1 cellular context compared by ENCODE assay signal in genomic region chr12:53380104-53380796, GRCh38.
A peak's percentile ranks its signal among the peaks of the same experiment; 100 is the strongest.
TF ChIP-seq lines count a peak whose summit lies in the region.

SP1 (plus strand) TSS chr12:53380176; CDS start chr12:53380292, 116 bp downstream.

TF ChIP-seq in K562, 482 proteins besides CTCF, POLR2A, EP300 and RAD21 (continued from another document and continues in another):
- TF ChIP-seq BCLAF1 (IDR thresholded peaks at IDR 0.05; ENCODE audit: borderline replicate concordance in 1 of 2, control insufficient read depth in 1 of 2, low read depth in 2 of 2, low read length in 1 of 2): no peak
- no peak for TF ChIP-seq GTF3C2 (IDR thresholded peaks at IDR 0.05; ENCODE audit: borderline replicate concordance, extremely low read depth, insufficient read length)
- TF ChIP-seq FOXK1 (CRISPR knock-in tag; IDR thresholded peaks at IDR 0.05; ENCODE audit: borderline replicate concordance): no peak
- no peak for TF ChIP-seq ESRRA (IDR thresholded peaks at IDR 0.05; ENCODE audit: borderline replicate concordance, low read depth)
- no peak for TF ChIP-seq SIN3A (IDR thresholded peaks at IDR 0.05; ENCODE audit: borderline replicate concordance in 2 of 2, control insufficient read depth in 1 of 2, low read depth in 2 of 2, low read length in 2 of 2)
- no peak for TF ChIP-seq RBBP5 (IDR thresholded peaks at IDR 0.05; ENCODE audit: borderline replicate concordance, insufficient read depth, low read length, poor library complexity, severe bottlenecking)
- no peak for TF ChIP-seq RFX5 (IDR thresholded peaks at IDR 0.05; ENCODE audit: low read depth, low read length)
- TF ChIP-seq PTTG1 (tag; IDR thresholded peaks at IDR 0.05; ENCODE audit: low read depth): no peak
- TF ChIP-seq ID3 (CRISPR knock-in tag; IDR thresholded peaks at IDR 0.05): no peak
- TF ChIP-seq ID3 (tag; IDR thresholded peaks at IDR 0.05): no peak
- no peak for TF ChIP-seq ZBTB17 (CRISPR knock-in tag; IDR thresholded peaks at IDR 0.05)
- no peak for TF ChIP-seq ZSCAN32 (CRISPR knock-in tag; IDR thresholded peaks at IDR 0.05)
- TF ChIP-seq CAMTA2 (CRISPR knock-in tag; conservative IDR thresholded peaks at IDR 0.05): no peak
- no peak for TF ChIP-seq ZNF75A (CRISPR knock-in tag; IDR thresholded peaks at IDR 0.05)
- peak; percentile 88 for TF ChIP-seq HINFP (tag; conservative IDR thresholded peaks at IDR 0.05; ENCODE audit: low read depth)
- no peak for TF ChIP-seq OTX1 (CRISPR knock-in tag; IDR thresholded peaks at IDR 0.05)
- no peak for TF ChIP-seq TCF3 (CRISPR knock-in tag; IDR thresholded peaks at IDR 0.05)
- no peak for TF ChIP-seq USF1 (CRISPR knock-in tag; IDR thresholded peaks at IDR 0.05)
- TF ChIP-seq YY1 (IDR thresholded peaks at IDR 0.05; ENCODE audit: borderline replicate concordance in 1 of 3, control insufficient read depth in 1 of 3, extremely low read depth in 1 of 3, insufficient read depth in 3 of 3, insufficient read length in 1 of 3, insufficient replicate concordance in 2 of 3, low read depth in 1 of 3, low read length in 2 of 3): peak in 1 of 3 experiments; percentile 18
- TF ChIP-seq ETV6 (IDR thresholded peaks at IDR 0.05; ENCODE audit: borderline replicate concordance in 1 of 2, low read depth in 2 of 2, low read length in 1 of 2): no peak
- no peak for TF ChIP-seq ETV6 (CRISPR knock-in tag; IDR thresholded peaks at IDR 0.05; ENCODE audit: borderline replicate concordance)
- no peak for TF ChIP-seq E2F3 (CRISPR knock-in tag; IDR thresholded peaks at IDR 0.05)
- TF ChIP-seq CC2D1A (IDR thresholded peaks at IDR 0.05): peak; percentile 59; the same call in 1 of the 2 replicates
- TF ChIP-seq ZBTB33 (CRISPR knock-in tag; IDR thresholded peaks at IDR 0.05): no peak
- no peak for TF ChIP-seq POLR2AphosphoS2 (IDR thresholded peaks at IDR 0.05; ENCODE audit: low read length)
- no peak for TF ChIP-seq SPI1 (IDR thresholded peaks at IDR 0.05; ENCODE audit: borderline replicate concordance, low read depth, low read length)
- TF ChIP-seq FIP1L1 (IDR thresholded peaks at IDR 0.05; ENCODE audit: low read depth, low read length, poor library complexity, severe bottlenecking): no peak
- peak; percentile 76 for TF ChIP-seq POLR2G (IDR thresholded peaks at IDR 0.05; ENCODE audit: low read depth, low read length)
- TF ChIP-seq ZNF551 (CRISPR knock-in tag; IDR thresholded peaks at IDR 0.05): no peak
- no peak for TF ChIP-seq ZKSCAN8 (CRISPR knock-in tag; IDR thresholded peaks at IDR 0.05)
- TF ChIP-seq ZBTB8A (IDR thresholded peaks at IDR 0.05; ENCODE audit: partially characterized antibody): no peak
- TF ChIP-seq KDM5B (IDR thresholded peaks at IDR 0.05; ENCODE audit: insufficient replicate concordance, low read depth, low read length): peak; percentile 7
- TF ChIP-seq ATF2 (CRISPR knock-in tag; IDR thresholded peaks at IDR 0.05): no peak
- TF ChIP-seq KHSRP (IDR thresholded peaks at IDR 0.05): no peak
- TF ChIP-seq RFX1 (IDR thresholded peaks at IDR 0.05): no peak
- no peak for TF ChIP-seq SMARCB1 (IDR thresholded peaks at IDR 0.05; ENCODE audit: insufficient read length, low read depth)
- TF ChIP-seq E4F1 (CRISPR knock-in tag; IDR thresholded peaks at IDR 0.05; ENCODE audit: borderline replicate concordance): no peak
- no peak for TF ChIP-seq NCOA2 (IDR thresholded peaks at IDR 0.05; ENCODE audit: partially characterized antibody in 2 of 2)
- TF ChIP-seq NCOA6 (IDR thresholded peaks at IDR 0.05): no peak
- peak in 1 of 2 experiments; percentile 42 for TF ChIP-seq E2F6 (IDR thresholded peaks at IDR 0.05; ENCODE audit: borderline replicate concordance in 1 of 2, extremely low read depth in 1 of 2, insufficient read depth in 1 of 2, insufficient read length in 1 of 2, low read depth in 1 of 2, low read length in 1 of 2, poor library complexity in 1 of 2, severe bottlenecking in 1 of 2)
- no peak for TF ChIP-seq NKRF (IDR thresholded peaks at IDR 0.05; ENCODE audit: borderline replicate concordance)
- TF ChIP-seq TCF7L2 (IDR thresholded peaks at IDR 0.05; ENCODE audit: low read depth, low read length): peak; percentile 73
- no peak for TF ChIP-seq ELK3 (CRISPR knock-in tag; IDR thresholded peaks at IDR 0.05)
